Comparison of ENCODE assay signal across 14 cellular contexts in genomic region chr7:128941946-128942526, GRCh38. TPM values are rescaled to one million over a fixed set of nuclear protein-coding genes. Genes with fewer than 3 reads are reported as not detected.
A peak's percentile ranks its signal among the peaks of the same experiment; 100 is the strongest.
DNase-seq lines count a peak whose midpoint lies in the region; TF ChIP-seq lines count a peak whose summit lies in the region.
"Had no signal": no experiment of that assay in that cellular context is flagged by ENCODE, and none has a peak within 500 bp of the region (broad histone marks: within the 10 kb centered on the region; RNA-seq: fewer than 3 reads in every experiment).

No MANE protein-coding gene starts in this region.

- H3K27me3 ChIP-seq in BLaER1 (peaks cover 33% of the 10 kb centered on the region), Loucy (ENCODE audit: insufficient read depth, low read length, poor library complexity, severe bottlenecking) (peaks cover 6% of the 10 kb centered on the region)

- TF ChIP-seq CTCF in Loucy (conservative IDR thresholded peaks at IDR 0.05; ENCODE audit: low read length): no peak

- H3K9me2 ChIP-seq in Loucy (replicated peaks; ENCODE audit: low read depth, low read length): no peaks in the 10 kb centered on the region

- no peaks in the 10 kb centered on the region for H4K20me1 ChIP-seq in BLaER1
- H4K20me1 ChIP-seq in Loucy (ENCODE audit: insufficient read depth, low read length, poor library complexity, severe bottlenecking): peaks cover 11% of the 10 kb centered on the region

- H3K4me1 ChIP-seq in BLaER1: peaks cover 67% of the 10 kb centered on the region
- H3K4me1 ChIP-seq in Loucy (ENCODE audit: insufficient read depth, low read length, poor library complexity, severe bottlenecking): peaks cover 40% of the 10 kb centered on the region
- H3K4me1 ChIP-seq: HAP-1 had no signal

- H3K4me3 ChIP-seq in BLaER1 (no peak overlapping the region), Loucy (ENCODE audit: low read length, poor library complexity, severe bottlenecking) (peak overlapping the region; percentile 86)
- H3K4me3 ChIP-seq: HAP-1 had no signal

- H3K4me2 ChIP-seq in BLaER1: peak overlapping the region; percentile 99
- peak overlapping the region; percentile 97 for H3K4me2 ChIP-seq in Loucy (ENCODE audit: low read depth, low read length, poor library complexity, severe bottlenecking)

- DNase-seq in DMS 273 treated with DMSO at 0.1 percent for 48 hours (lab: John Stamatoyannopoulos, UW): peak; percentile 41
- DNase-seq in islet precursor cell: peak; percentile 46
- DNase-seq in NCI-H2029 (lab: John Stamatoyannopoulos, UW): no peak
- no peak for DNase-seq in cortex of kidney (lab: John Stamatoyannopoulos, UW)
- DNase-seq in DMS153 treated with DMSO at 0.1 percent for 48 hours (lab: John Stamatoyannopoulos, UW; ENCODE audit: unreplicated experiment): no peak
- DNase-seq in posterior vena cava (ENCODE audit: low spot score): no peak
- DNase-seq: CD4-positive, alpha-beta memory T cell; NCI-H1436 treated with DMSO at 0.1 percent for 48 hours; NCI-H2227 treated with DMSO at 0.1 percent for 48 hours; NCI-H526 had no signal

- intact Hi-C loops in posterior vena cava (cut with DNase I): no loop called here

- H3K9me3 ChIP-seq in BLaER1: no peaks in the 10 kb centered on the region
- no peaks in the 10 kb centered on the region for H3K9me3 ChIP-seq in Loucy (ENCODE audit: insufficient read depth, low read depth, low read length)
- H3K9me3 ChIP-seq: HAP-1 had no signal

- H3F3A ChIP-seq in Loucy (ENCODE audit: low read depth): peaks cover 7% of the 10 kb centered on the region; the same call in 1 of the 2 replicates

- H3K79me2 ChIP-seq in Loucy (ENCODE audit: insufficient read depth, low read length): peaks cover 83% of the 10 kb centered on the region

- peak overlapping the region; percentile 77; the same call in 1 of the 2 replicates for H3K27ac ChIP-seq in BLaER1

- H3K9ac ChIP-seq in BLaER1 (no peak overlapping the region), Loucy (ENCODE audit: low read depth, low read length, poor library complexity, severe bottlenecking) (peak overlapping the region; percentile 97)

- H2AFZ ChIP-seq in Loucy (ENCODE audit: low read length): no peak overlapping the region

- H3K36me3 ChIP-seq in BLaER1 (no peaks in the 10 kb centered on the region), Loucy (ENCODE audit: insufficient read depth, low read length) (peaks cover 33% of the 10 kb centered on the region; the same call in 1 of the 2 replicates)
- H3K36me3 ChIP-seq: HAP-1 had no signal

RNA-seq across cellular contexts. Expression of gene IRF5, which starts 4.3 kb away (rescaled TPM):
- total RNA-seq in posterior vena cava: 10 to 100 TPM in 1 of 2 donors, 1 to 10 TPM in 1; 5.8 to 10.3 TPM
- total RNA-seq: A673 had no signal

RNA-seq across cellular contexts. Expression of gene KCP, which starts 31.5 kb away (rescaled TPM):
- total RNA-seq in posterior vena cava: 1 to 10 TPM in 1 of 2 donors, under 1 TPM in 1; 0.95 to 1.3 TPM
- total RNA-seq: A673 had no signal

Comparison
In these comparisons a context has a peak if more than half of its experiments do, and no peak if none do; other contexts are left out.
1. DNase-seq: peak in DMS 273 treated with DMSO at 0.1 percent for 48 hours (single experiment) and islet precursor cell (single experiment); none in NCI-H2029 (single experiment), cortex of kidney (single experiment), DMS153 treated with DMSO at 0.1 percent for 48 hours (single experiment) and posterior vena cava (single experiment).